In genomic region chr11:111655924-111656323, GRCh38 we compare ENCODE assay signal across 1 cellular context.
TF ChIP-seq lines count a peak whose summit lies in the region.

No MANE protein-coding gene starts in this region.

TF ChIP-seq in GM23338, 12 proteins besides CTCF, POLR2A, EP300 and RAD21 (continued from another document):
- no peak for TF ChIP-seq ZNF462 (CRISPR knock-in tag; IDR thresholded peaks at IDR 0.05)
